Comparison of ENCODE assay signal across 1 cellular context in the genomic region with DNA sequence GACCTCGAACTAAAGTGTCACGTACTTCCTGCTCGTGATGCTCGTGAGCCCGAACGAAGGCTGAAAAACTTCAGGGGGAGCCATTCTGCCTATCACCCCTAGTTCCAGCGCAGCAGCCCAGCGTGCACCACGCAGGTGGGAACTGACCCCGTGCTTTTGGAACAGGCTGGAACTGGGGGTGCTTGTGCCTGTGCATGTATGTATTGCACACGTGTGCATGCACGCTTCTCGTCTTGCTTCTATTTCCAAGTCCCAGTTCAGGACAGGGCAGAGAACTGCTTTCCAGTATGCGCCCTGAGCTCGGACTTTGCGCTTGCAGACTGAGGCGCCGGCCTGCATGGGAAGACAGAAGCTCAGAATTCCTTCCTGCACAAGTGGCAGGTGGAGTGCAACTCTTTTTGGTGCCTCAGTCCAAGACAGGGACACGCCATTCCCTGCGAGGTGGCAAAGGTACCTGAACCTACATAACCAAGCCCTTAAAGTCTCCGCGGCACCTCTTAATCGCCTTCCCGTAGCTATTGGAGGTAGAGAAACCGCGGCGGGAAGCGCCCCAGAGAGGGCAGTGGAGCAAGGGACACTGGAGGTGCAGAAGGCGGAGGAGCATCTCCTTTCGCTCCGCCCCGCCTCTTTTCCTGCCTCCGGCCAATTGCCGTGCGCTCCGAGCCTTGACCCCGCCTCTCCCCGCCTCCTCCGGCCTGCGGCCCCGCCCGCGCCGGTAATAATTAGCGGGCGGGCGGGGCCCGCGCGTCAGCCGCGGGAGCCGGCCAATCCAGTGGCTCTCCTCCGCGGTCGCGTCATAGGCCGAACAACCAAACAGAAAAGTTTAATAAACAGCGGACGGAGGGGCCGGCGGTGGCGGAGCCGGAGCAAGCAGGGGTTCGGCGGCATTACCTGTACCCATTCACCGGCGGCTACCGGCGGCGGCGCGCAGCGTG.
TF ChIP-seq lines count a peak whose summit lies in the region.

A gene (plus strand): TSS at position 826 of the 935 bp plus-strand sequence. CDS start 60,669 bp downstream, outside the sequence.

TF ChIP-seq in K562, 482 proteins besides CTCF, POLR2A, EP300 and RAD21 (continued from another document and continues in another):
- TF ChIP-seq ZNF764 (CRISPR knock-in tag; IDR thresholded peaks at IDR 0.05; ENCODE audit: low read depth) = no peak
- 0 out of 2 replicates have a peak, but pooled peaks have one; percentile 72 for TF ChIP-seq ZNF766 (CRISPR knock-in tag; conservative IDR thresholded peaks at IDR 0.05)
- peak in 1 of 2 experiments; percentile 58; a peak in 2 of 4 replicates for TF ChIP-seq HDAC1 (IDR thresholded peaks at IDR 0.05)
- no peak for TF ChIP-seq GTF2A2 (tag; IDR thresholded peaks at IDR 0.05)
- TF ChIP-seq ZNF79 (CRISPR knock-in tag; IDR thresholded peaks at IDR 0.05; ENCODE audit: low read depth) = no peak
- TF ChIP-seq NEUROD1 (IDR thresholded peaks at IDR 0.05; ENCODE audit: borderline replicate concordance, low read depth, low read length, partially characterized antibody) = peak; percentile 64
- TF ChIP-seq FUS (optimal IDR thresholded peaks at IDR 0.05; ENCODE audit: low read depth, low read length) = no peak
- TF ChIP-seq, protein P1, sequence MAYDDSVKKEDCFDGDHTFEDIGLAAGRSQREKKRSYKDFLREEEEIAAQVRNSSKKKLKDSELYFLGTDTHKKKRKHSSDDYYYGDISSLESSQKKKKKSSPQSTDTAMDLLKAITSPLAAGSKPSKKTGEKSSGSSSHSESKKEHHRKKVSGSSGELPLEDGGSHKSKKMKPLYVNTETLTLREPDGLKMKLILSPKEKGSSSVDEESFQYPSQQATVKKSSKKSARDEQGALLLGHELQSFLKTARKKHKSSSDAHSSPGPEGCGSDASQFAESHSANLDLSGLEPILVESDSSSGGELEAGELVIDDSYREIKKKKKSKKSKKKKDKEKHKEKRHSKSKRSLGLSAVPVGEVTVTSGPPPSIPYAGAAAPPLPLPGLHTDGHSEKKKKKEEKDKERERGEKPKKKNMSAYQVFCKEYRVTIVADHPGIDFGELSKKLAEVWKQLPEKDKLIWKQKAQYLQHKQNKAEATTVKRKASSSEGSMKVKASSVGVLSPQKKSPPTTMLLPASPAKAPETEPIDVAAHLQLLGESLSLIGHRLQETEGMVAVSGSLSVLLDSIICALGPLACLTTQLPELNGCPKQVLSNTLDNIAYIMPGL (CRISPR knock-in tag; IDR thresholded peaks at IDR 0.05) = no peak
- no peak for TF ChIP-seq ESRRA (IDR thresholded peaks at IDR 0.05; ENCODE audit: borderline replicate concordance, low read depth)
- TF ChIP-seq NBN (IDR thresholded peaks at IDR 0.05; ENCODE audit: low read depth) = no peak
- TF ChIP-seq RUNX1 (IDR thresholded peaks at IDR 0.05; ENCODE audit: low read depth) = no peak
- TF ChIP-seq KHSRP (IDR thresholded peaks at IDR 0.05) = no peak
- no peak for TF ChIP-seq ZC3H11A (IDR thresholded peaks at IDR 0.05; ENCODE audit: low read depth, low read length)
- no peak for TF ChIP-seq TCF7 (IDR thresholded peaks at IDR 0.05; ENCODE audit: borderline replicate concordance)
- TF ChIP-seq PHTF2 (CRISPR knock-in tag; IDR thresholded peaks at IDR 0.05) = no peak
- no peak for TF ChIP-seq HDAC8 (tag; IDR thresholded peaks at IDR 0.05)
- peak; percentile 86 to 87 for TF ChIP-seq NRF1 (conservative IDR thresholded peaks at IDR 0.05 in 1 of 2, IDR thresholded peaks at IDR 0.05 in 1 of 2)
- TF ChIP-seq TRIM28 (IDR thresholded peaks at IDR 0.05) = no peak
- no peak for TF ChIP-seq GTF2E2 (tag; IDR thresholded peaks at IDR 0.05)
- TF ChIP-seq, protein P2, sequence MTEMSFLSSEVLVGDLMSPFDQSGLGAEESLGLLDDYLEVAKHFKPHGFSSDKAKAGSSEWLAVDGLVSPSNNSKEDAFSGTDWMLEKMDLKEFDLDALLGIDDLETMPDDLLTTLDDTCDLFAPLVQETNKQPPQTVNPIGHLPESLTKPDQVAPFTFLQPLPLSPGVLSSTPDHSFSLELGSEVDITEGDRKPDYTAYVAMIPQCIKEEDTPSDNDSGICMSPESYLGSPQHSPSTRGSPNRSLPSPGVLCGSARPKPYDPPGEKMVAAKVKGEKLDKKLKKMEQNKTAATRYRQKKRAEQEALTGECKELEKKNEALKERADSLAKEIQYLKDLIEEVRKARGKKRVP (CRISPR knock-in tag; IDR thresholded peaks at IDR 0.05) = no peak
- no peak for TF ChIP-seq HDAC6 (IDR thresholded peaks at IDR 0.05; ENCODE audit: low read depth, low read length)
- no peak for TF ChIP-seq MCM5 (IDR thresholded peaks at IDR 0.05; ENCODE audit: low read depth)
- TF ChIP-seq MAZ (CRISPR knock-in tag; conservative IDR thresholded peaks at IDR 0.05 in 1 of 2, IDR thresholded peaks at IDR 0.05 in 1 of 2) = peak in 1 of 2 experiments; percentile 96; a peak in 2 of 4 replicates
- TF ChIP-seq, protein P3, sequence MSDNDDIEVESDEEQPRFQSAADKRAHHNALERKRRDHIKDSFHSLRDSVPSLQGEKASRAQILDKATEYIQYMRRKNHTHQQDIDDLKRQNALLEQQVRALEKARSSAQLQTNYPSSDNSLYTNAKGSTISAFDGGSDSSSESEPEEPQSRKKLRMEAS (CRISPR knock-in tag; IDR thresholded peaks at IDR 0.05) = peak; percentile 77
- no peak for TF ChIP-seq CBX2 (IDR thresholded peaks at IDR 0.05; ENCODE audit: insufficient read depth, low read length, poor library complexity, severe bottlenecking)
- TF ChIP-seq, protein P4, sequence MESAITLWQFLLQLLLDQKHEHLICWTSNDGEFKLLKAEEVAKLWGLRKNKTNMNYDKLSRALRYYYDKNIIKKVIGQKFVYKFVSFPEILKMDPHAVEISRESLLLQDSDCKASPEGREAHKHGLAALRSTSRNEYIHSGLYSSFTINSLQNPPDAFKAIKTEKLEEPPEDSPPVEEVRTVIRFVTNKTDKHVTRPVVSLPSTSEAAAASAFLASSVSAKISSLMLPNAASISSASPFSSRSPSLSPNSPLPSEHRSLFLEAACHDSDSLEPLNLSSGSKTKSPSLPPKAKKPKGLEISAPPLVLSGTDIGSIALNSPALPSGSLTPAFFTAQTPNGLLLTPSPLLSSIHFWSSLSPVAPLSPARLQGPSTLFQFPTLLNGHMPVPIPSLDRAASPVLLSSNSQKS (CRISPR knock-in tag; IDR thresholded peaks at IDR 0.05) = no peak
- 0 out of 2 replicates have a peak, but pooled peaks have one; percentile 30 for TF ChIP-seq FOXJ2 (tag; IDR thresholded peaks at IDR 0.05)
- TF ChIP-seq WHSC1 (IDR thresholded peaks at IDR 0.05; ENCODE audit: low read length) = no peak
- no peak for TF ChIP-seq FOXA1 (IDR thresholded peaks at IDR 0.05; ENCODE audit: borderline replicate concordance)
- no peak for TF ChIP-seq ZNF165 (CRISPR knock-in tag; IDR thresholded peaks at IDR 0.05; ENCODE audit: borderline replicate concordance)
- no peak for TF ChIP-seq GATAD2A (IDR thresholded peaks at IDR 0.05)
- TF ChIP-seq ZFP36 (IDR thresholded peaks at IDR 0.05; ENCODE audit: low read depth, low read length, partially characterized antibody) = no peak
- TF ChIP-seq TCF7L2 (IDR thresholded peaks at IDR 0.05; ENCODE audit: low read depth, low read length) = no peak
- TF ChIP-seq, protein P5, sequence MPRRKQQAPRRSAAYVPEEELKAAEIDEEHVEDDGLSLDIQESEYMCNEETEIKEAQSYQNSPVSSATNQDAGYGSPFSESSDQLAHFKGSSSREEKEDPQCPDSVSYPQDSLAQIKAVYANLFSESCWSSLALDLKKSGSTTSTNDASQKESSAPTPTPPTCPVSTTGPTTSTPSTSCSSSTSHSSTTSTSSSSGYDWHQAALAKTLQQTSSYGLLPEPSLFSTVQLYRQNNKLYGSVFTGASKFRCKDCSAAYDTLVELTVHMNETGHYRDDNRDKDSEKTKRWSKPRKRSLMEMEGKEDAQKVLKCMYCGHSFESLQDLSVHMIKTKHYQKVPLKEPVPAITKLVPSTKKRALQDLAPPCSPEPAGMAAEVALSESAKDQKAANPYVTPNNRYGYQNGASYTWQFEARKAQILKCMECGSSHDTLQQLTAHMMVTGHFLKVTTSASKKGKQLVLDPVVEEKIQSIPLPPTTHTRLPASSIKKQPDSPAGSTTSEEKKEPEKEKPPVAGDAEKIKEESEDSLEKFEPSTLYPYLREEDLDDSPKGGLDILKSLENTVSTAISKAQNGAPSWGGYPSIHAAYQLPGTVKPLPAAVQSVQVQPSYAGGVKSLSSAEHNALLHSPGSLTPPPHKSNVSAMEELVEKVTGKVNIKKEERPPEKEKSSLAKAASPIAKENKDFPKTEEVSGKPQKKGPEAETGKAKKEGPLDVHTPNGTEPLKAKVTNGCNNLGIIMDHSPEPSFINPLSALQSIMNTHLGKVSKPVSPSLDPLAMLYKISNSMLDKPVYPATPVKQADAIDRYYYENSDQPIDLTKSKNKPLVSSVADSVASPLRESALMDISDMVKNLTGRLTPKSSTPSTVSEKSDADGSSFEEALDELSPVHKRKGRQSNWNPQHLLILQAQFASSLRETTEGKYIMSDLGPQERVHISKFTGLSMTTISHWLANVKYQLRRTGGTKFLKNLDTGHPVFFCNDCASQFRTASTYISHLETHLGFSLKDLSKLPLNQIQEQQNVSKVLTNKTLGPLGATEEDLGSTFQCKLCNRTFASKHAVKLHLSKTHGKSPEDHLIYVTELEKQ (CRISPR knock-in tag; IDR thresholded peaks at IDR 0.05) = no peak
- TF ChIP-seq, protein P6, sequence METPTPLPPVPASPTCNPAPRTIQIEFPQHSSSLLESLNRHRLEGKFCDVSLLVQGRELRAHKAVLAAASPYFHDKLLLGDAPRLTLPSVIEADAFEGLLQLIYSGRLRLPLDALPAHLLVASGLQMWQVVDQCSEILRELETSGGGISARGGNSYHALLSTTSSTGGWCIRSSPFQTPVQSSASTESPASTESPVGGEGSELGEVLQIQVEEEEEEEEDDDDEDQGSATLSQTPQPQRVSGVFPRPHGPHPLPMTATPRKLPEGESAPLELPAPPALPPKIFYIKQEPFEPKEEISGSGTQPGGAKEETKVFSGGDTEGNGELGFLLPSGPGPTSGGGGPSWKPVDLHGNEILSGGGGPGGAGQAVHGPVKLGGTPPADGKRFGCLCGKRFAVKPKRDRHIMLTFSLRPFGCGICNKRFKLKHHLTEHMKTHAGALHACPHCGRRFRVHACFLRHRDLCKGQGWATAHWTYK (CRISPR knock-in tag; IDR thresholded peaks at IDR 0.05) = no peak
- TF ChIP-seq ERF (CRISPR knock-in tag; IDR thresholded peaks at IDR 0.05) = peak; percentile 9; the same call in 1 of the 2 replicates
- TF ChIP-seq RFX5 (IDR thresholded peaks at IDR 0.05; ENCODE audit: low read depth, low read length) = peak; percentile 52; the same call in 1 of the 2 replicates
- peak; percentile 72 for TF ChIP-seq CCNT2 (IDR thresholded peaks at IDR 0.05; ENCODE audit: borderline replicate concordance, extremely low read depth, insufficient read length, low read depth, low read length)
- TF ChIP-seq, protein P7, sequence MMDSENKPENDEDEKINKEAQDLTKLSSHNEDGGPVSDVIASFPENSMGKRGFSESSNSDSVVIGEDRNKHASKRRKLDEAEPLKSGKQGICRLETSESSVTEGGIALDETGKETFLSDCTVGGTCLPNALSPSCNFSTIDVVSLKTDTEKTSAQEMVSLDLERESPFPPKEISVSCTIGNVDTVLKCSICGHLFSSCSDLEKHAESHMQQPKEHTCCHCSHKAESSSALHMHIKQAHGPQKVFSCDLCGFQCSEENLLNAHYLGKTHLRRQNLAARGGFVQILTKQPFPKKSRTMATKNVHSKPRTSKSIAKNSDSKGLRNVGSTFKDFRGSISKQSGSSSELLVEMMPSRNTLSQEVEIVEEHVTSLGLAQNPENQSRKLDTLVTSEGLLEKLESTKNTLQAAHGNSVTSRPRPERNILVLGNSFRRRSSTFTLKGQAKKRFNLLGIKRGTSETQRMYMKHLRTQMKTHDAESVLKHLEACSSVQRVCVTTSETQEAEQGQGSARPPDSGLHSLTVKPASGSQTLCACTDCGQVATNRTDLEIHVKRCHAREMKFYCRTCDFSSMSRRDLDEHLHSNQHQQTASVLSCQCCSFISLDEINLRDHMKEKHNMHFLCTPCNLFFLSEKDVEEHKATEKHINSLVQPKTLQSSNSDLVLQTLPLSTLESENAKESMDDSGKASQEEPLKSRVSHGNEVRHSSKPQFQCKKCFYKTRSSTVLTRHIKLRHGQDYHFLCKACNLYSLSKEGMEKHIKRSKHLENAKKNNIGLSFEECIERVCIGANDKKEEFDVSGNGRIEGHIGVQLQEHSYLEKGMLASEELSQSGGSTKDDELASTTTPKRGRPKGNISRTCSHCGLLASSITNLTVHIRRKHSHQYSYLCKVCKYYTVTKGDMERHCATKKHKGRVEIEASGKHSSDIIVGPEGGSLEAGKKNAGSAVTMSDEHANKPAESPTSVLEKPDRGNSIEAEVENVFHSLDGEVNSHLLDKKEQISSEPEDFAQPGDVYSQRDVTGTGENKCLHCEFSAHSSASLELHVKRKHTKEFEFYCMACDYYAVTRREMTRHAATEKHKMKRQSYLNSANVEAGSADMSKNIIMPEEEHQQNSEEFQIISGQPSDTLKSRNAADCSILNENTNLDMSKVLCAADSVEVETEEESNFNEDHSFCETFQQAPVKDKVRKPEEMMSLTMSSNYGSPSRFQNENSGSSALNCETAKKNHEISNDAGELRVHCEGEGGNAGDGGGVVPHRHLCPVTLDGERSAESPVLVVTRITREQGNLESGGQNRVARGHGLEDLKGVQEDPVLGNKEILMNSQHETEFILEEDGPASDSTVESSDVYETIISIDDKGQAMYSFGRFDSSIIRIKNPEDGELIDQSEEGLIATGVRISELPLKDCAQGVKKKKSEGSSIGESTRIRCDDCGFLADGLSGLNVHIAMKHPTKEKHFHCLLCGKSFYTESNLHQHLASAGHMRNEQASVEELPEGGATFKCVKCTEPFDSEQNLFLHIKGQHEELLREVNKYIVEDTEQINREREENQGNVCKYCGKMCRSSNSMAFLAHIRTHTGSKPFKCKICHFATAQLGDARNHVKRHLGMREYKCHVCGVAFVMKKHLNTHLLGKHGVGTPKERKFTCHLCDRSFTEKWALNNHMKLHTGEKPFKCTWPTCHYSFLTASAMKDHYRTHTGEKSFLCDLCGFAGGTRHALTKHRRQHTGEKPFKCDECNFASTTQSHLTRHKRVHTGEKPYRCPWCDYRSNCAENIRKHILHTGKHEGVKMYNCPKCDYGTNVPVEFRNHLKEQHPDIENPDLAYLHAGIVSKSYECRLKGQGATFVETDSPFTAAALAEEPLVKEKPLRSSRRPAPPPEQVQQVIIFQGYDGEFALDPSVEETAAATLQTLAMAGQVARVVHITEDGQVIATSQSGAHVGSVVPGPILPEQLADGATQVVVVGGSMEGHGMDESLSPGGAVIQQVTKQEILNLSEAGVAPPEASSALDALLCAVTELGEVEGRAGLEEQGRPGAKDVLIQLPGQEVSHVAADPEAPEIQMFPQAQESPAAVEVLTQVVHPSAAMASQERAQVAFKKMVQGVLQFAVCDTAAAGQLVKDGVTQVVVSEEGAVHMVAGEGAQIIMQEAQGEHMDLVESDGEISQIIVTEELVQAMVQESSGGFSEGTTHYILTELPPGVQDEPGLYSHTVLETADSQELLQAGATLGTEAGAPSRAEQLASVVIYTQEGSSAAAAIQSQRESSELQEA (IDR thresholded peaks at IDR 0.05; ENCODE audit: low read depth) = no peak
- no peak for TF ChIP-seq MAFF (IDR thresholded peaks at IDR 0.05; ENCODE audit: low read length)
